Comparison of ENCODE assay signal across 26 cellular contexts in the genomic region with DNA sequence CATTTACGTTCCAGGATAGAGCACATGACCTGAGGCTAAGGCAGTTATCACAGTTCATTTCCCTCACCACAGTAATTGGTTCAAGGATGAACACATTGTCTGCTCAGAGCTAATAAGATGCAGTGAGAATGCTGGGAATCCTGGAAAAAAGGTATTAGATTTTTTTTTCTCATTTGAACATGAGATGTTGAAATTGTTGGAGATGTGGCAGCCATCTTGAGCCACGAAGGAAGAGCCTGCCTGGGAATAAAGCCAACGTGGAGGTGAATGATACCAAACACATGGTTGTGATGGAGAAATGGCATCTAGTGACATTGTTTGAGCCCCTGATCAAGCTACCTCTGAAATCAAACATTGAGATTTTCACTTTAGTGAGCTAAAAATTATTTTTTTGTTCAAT.
"Had no signal": no experiment of that assay in that cellular context is flagged by ENCODE, and none has a peak within 500 bp of the region (broad histone marks: within the 10 kb centered on the region; RNA-seq: fewer than 3 reads in every experiment).

No MANE protein-coding gene starts in this region.

- H2AFZ ChIP-seq: neural progenitor cell, parathyroid adenoma had no signal

- H3K27ac ChIP-seq: neural progenitor cell, ovary, parathyroid adenoma, psoas muscle, right lobe of liver, sigmoid colon, stomach, thoracic aorta, thyroid gland, tibial nerve, upper lobe of left lung, vagina had no signal

- H3K4me1 ChIP-seq: neural progenitor cell, parathyroid adenoma, psoas muscle, right lobe of liver, sigmoid colon, stomach, thyroid gland, tibial nerve, vagina had no signal

- FAIRE-seq: small intestine, urothelium cell line had no signal

- H3K9ac ChIP-seq: neural progenitor cell, parathyroid adenoma had no signal

- ATAC-seq: natural killer cell; psoas muscle; right cardiac atrium; right lobe of liver; stimulated activated effector memory CD8-positive, alpha-beta T cell treated with anti-CD3 and anti-CD28 coated beads, Interleukin-12 subunit alpha, Interleukin-12 subunit beta, amount 100 ng/mL, for 72 hours; stimulated activated naive B cell treated with anti-CD40 and anti-IgM and Interleukin-4, amounts not matched to agents 10 μg/mL and 1 μg/mL and 100 μg/mL, for 72 hours had no signal

- H3K4me2 ChIP-seq: neural progenitor cell had no signal

- H3K27me3 ChIP-seq: neural progenitor cell, ovary, right lobe of liver, sigmoid colon, stomach, thyroid gland, tibial nerve, upper lobe of left lung, vagina had no signal

- DNase-seq: natural killer cell; occipital lobe; ovary; posterior cingulate gyrus; psoas muscle; right cardiac atrium; right lobe of liver; sigmoid colon; small intestine; stimulated activated CD4-positive, alpha-beta T cell treated with anti-CD3 and anti-CD28 coated beads, Interleukin-15, amount 100 ng/mL, for 24 hours; stimulated activated CD4-positive, alpha-beta T cell treated with anti-CD3 and anti-CD28 coated beads, Interleukin-2, amount 100 ng/mL, for 24 hours; stimulated activated CD4-positive, alpha-beta T cell treated with anti-CD3 and anti-CD28 coated beads, Interleukin-2, amount 100 ng/mL, for 48 hours; stimulated activated CD4-positive, alpha-beta T cell treated with anti-CD3 and anti-CD28 coated beads, Interleukin-4, amount 100 ng/mL, for 24 hours; stimulated activated naive B cell treated with anti-CD40 and anti-IgM and Interleukin-4, amounts not matched to agents 10 μg/mL and 1 μg/mL and 100 μg/mL, for 72 hours; stimulated activated naive CD4-positive, alpha-beta T cell treated with Interleukin-2 at 50 U/mL for 16 hours; stomach; thyroid gland; trophoblast cell; upper lobe of left lung had no signal

- H3K36me3 ChIP-seq: neural progenitor cell, ovary, right lobe of liver, sigmoid colon, stomach, thoracic aorta, thyroid gland, tibial nerve, upper lobe of left lung, vagina had no signal

- H3K4me3 ChIP-seq: neural progenitor cell, ovary, psoas muscle, right lobe of liver, sigmoid colon, stomach, thoracic aorta, thyroid gland, tibial nerve, upper lobe of left lung, vagina had no signal

- H3K9me3 ChIP-seq: ovary, psoas muscle, right lobe of liver, sigmoid colon, stomach, thoracic aorta, thyroid gland, tibial nerve, upper lobe of left lung, vagina had no signal

- H3K79me2 ChIP-seq: parathyroid adenoma had no signal
